Comparison of ENCODE assay signal across 18 cellular contexts in genomic region chr1:19258353-19258752, GRCh38. TPM values are rescaled to one million over a fixed set of nuclear protein-coding genes. Genes with fewer than 3 reads are reported as not detected.
A peak's percentile ranks its signal among the peaks of the same experiment; 100 is the strongest.
DNase-seq lines count a peak whose midpoint lies in the region; ATAC-seq, FAIRE-seq and TF ChIP-seq lines count a peak whose summit lies in the region.
"Had no signal": no experiment of that assay in that cellular context is flagged by ENCODE, and none has a peak within 500 bp of the region (broad histone marks: within the 10 kb centered on the region; RNA-seq: fewer than 3 reads in every experiment).

No MANE protein-coding gene starts in this region.

- peaks cover 76% of the 10 kb centered on the region for H3K36me3 Mint-ChIP-seq in activated T-cell treated with anti-CD3 and anti-CD28 coated beads, Interleukin-2, amount 50 U/mL, for 24 hours (ENCODE audit: low read depth)

- no peak overlapping the region for H3K4me3 ChIP-seq in K562
- H3K4me3 ChIP-seq: BLaER1 treated with 17β-estradiol and CSF1 and Interleukin-3, amounts not matched to agents 10 nM and 100 nM had no signal

- H3K27me3 Mint-ChIP-seq in activated T-cell treated with anti-CD3 and anti-CD28 coated beads, Interleukin-2, amount 50 U/mL, for 24 hours = no peaks in the 10 kb centered on the region

- no peak overlapping the region for H3K4me2 ChIP-seq in K562 (ENCODE audit: insufficient read depth, low read length)

- peaks cover 2% of the 10 kb centered on the region for H3K9me1 ChIP-seq in K562 (ENCODE audit: control insufficient read depth, insufficient read depth, low read length)

- intact Hi-C loops in K562 (cut with micrococcal nuclease) = no loop called here

- peaks cover 6 to 18% of the 10 kb centered on the region in 2 experiments; a peak in 4 of 5 replicates for H3K4me1 ChIP-seq in K562 (replicated peaks in 1 of 2; ENCODE audit: control insufficient read depth in 2 of 2, insufficient read depth in 2 of 2, low read length in 2 of 2)

- peaks cover 44% of the 10 kb centered on the region for H3K4me1 Mint-ChIP-seq in activated T-cell treated with anti-CD3 and anti-CD28 coated beads, Interleukin-2, amount 50 U/mL, for 24 hours (ENCODE audit: low read depth)

- H4K20me1 ChIP-seq in K562 (replicated peaks; ENCODE audit: control insufficient read depth, insufficient read depth, low read length) = peaks cover 10% of the 10 kb centered on the region

- ATAC-seq in K562 (no peak), GM21619 (IDR thresholded peaks at IDR 0.05; ENCODE audit: unreplicated experiment) (no peak)
- ATAC-seq: HCT116 had no signal

- CTCF ChIA-PET in K562 (lab: Yijun Ruan, JAX; ENCODE audit: low intra/inter-chr PET ratio) = no interaction called here

- H3K27ac Mint-ChIP-seq in activated T-cell treated with anti-CD3 and anti-CD28 coated beads, Interleukin-2, amount 50 U/mL, for 24 hours = peak overlapping the region; percentile 93

- no peaks in the 10 kb centered on the region for H3K9me3 Mint-ChIP-seq in activated T-cell treated with anti-CD3 and anti-CD28 coated beads, Interleukin-2, amount 50 U/mL, for 24 hours

- H2AFZ ChIP-seq in K562 (ENCODE audit: low read depth, low read length) = no peak overlapping the region

- H3K27ac ChIP-seq in K562 (ENCODE audit: extremely low read depth, low read depth, low read length) = no peak overlapping the region

- TF ChIP-seq RAD21 in K562 (CRISPR knock-in tag; conservative IDR thresholded peaks at IDR 0.05 in 1 of 2, IDR thresholded peaks at IDR 0.05 in 1 of 2) = no peak

- no peak for TF ChIP-seq CTCF in K562 (IDR thresholded peaks at IDR 0.05 in 2 of 3, conservative IDR thresholded peaks at IDR 0.05 in 1 of 3; ENCODE audit: insufficient read depth in 2 of 3, low read depth in 1 of 3, low read length in 3 of 3)

- no peaks in the 10 kb centered on the region for H3K9me3 ChIP-seq in K562 (replicated peaks; ENCODE audit: control insufficient read depth, insufficient read depth, low read depth, low read length)
- H3K9me3 ChIP-seq: BLaER1 treated with 17β-estradiol and CSF1 and Interleukin-3, amounts not matched to agents 10 nM and 100 nM had no signal

- TF ChIP-seq EP300 in K562 (IDR thresholded peaks at IDR 0.05; ENCODE audit: low read length) = no peak

- in situ Hi-C loops in K562 (cut with MboI) = no loop called here

- no TSS peak for BruUV-seq in K562 (replicated peaks; lab: Mats Ljungman, UMichigan)

- DNase-seq in activated T-cell treated with anti-CD3 and anti-CD28 coated beads, Interleukin-2, amount 50 U/mL, for 24 hours = no peak
- no peak for DNase-seq in activated T-cell treated with anti-CD3 and anti-CD28 coated beads, Interleukin-2, amount 50 U/mL, for 1 hour
- DNase-seq in NAMALWA (ENCODE audit: low spot score) (peak; percentile 1), K562 (ENCODE audit: extremely low read depth in 1 of 4, low spot score in 3 of 4) (peak in 1 of 4 experiments; percentile 14), NCI-H345 (lab: John Stamatoyannopoulos, UW) (no peak)
- DNase-seq: DMS79 treated with DMSO at 0.1 percent for 48 hours; KG1; NCI-H1436; NCI-H2029; NCI-H2171; NCI-H446 treated with DMSO at 0.1 percent for 48 hours; NK-92 treated with Interleukin-12 subunit alpha and Interleukin-12 subunit beta, amount 100 ng/mL, for 24 hours; OCI-M1 had no signal

- FAIRE-seq in K562 (lab: Jason Lieb, UNC) = no peak
- FAIRE-seq: A204.1 had no signal

- no peak overlapping the region for H3K4me3 Mint-ChIP-seq in activated T-cell treated with anti-CD3 and anti-CD28 coated beads, Interleukin-2, amount 50 U/mL, for 24 hours

- peaks cover 33% of the 10 kb centered on the region for H3K79me2 ChIP-seq in K562 (ENCODE audit: control insufficient read depth, insufficient read depth, low read length)

- H3K36me3 ChIP-seq in K562 (ENCODE audit: control insufficient read depth, insufficient read depth, low read length) = peaks cover 77% of the 10 kb centered on the region

- POLR2A ChIA-PET in K562 (lab: Yijun Ruan, JAX) = interaction anchor here (1.1 to 3.7 kb wide), 3 partner anchors 12 to 54 kb away, joined by 3 to 19 read pairs (median 4); no protein-coding TSS in a partner anchor

- TF ChIP-seq POLR2A in K562 (conservative IDR thresholded peaks at IDR 0.05) = no peak

- H3K27me3 ChIP-seq in K562 (ENCODE audit: control insufficient read depth in 2 of 2, insufficient read depth in 2 of 2, low read length in 2 of 2) = no peaks in the 10 kb centered on the region
- H3K27me3 ChIP-seq: BLaER1 treated with 17β-estradiol and CSF1 and Interleukin-3, amounts not matched to agents 10 nM and 100 nM had no signal

- WGBS in K562 (ENCODE audit: insufficient coverage, low coverage, missing lambda C conversion rate) = 88% methylated on average over 10 of the region's 10 CpGs

- peak overlapping the region in 1 of 2 experiments; percentile 54; a peak in 1 of 4 replicates for H3K9ac ChIP-seq in K562 (ENCODE audit: insufficient read depth in 1 of 2, low read depth in 2 of 2, low read length in 2 of 2)

RNA-seq across cellular contexts. Expression of gene MRTO4, which starts 6.7 kb away (rescaled TPM):
- 35.8 and 86.9 TPM in 2 replicates for total RNA-seq in K562 (2011; cell fraction: chromatin; rRNA removed; ENCODE audit: low replicate concordance)
- total RNA-seq in K562 (2011; cell fraction: nucleolus; rRNA removed) = 78.7 and 87.1 TPM in 2 replicates
- total RNA-seq in K562 (2011; cell fraction: nucleoplasm; rRNA removed) = 57.9 and 62.8 TPM in 2 replicates
- total RNA-seq in K562 (2014; rRNA removed) = 150 and 153 TPM in 2 replicates
- 136 and 145 TPM in 2 replicates for total RNA-seq in K562 (2014; rRNA removed; fragmentation: Illumina TruSeq; extraction: Trizol)
- 153 and 154 TPM in 2 replicates for total RNA-seq in K562 (2015; rRNA removed; fragmentation: Illumina TruSeq; extraction: Trizol)
- total RNA-seq in K562 (2021) = 138 and 146 TPM in 2 replicates
- polyA plus RNA-seq in K562 (2011; rRNA removed) = 93.7 and 105 TPM in 2 replicates
- polyA plus RNA-seq in K562 (2011; cell fraction: cytosol; rRNA removed) = 88.3 and 88.5 TPM in 2 replicates
- polyA plus RNA-seq in K562 (2011; cell fraction: nucleus; rRNA removed) = 35.1 and 36.8 TPM in 2 replicates
- polyA plus RNA-seq in K562 (2012) = 59.9 and 104 TPM in 2 replicates
- polyA plus RNA-seq in K562 (2014; fragmentation: Illumina TruSeq; extraction: Trizol) = 163 and 173 TPM in 2 replicates
- 100 to 1,000 TPM in 1 of 2 experiments, 10 to 100 TPM in 1; 62.0 to 146 TPM for polyA plus RNA-seq in K562 (2014; fragmentation: Nextera tagmentation; extraction: Ambion mirVana)
- polyA plus RNA-seq in K562 (2014; rRNA removed) = 152 and 153 TPM in 2 replicates
- polyA minus RNA-seq in K562 (2011; rRNA and poly(A)+ RNA removed) = 62.3 and 78.5 TPM in 2 replicates
- polyA minus RNA-seq in K562 (2011; cell fraction: cytosol; rRNA and poly(A)+ RNA removed) = 32.1 and 40.7 TPM in 2 replicates
- polyA minus RNA-seq in K562 (2011; cell fraction: nucleus; rRNA and poly(A)+ RNA removed) = 16.2 and 19.4 TPM in 2 replicates

RNA-seq across cellular contexts. Expression of gene EMC1, which starts 7.0 kb away (rescaled TPM):
- 276 and 409 TPM in 2 replicates for total RNA-seq in K562 (2011; cell fraction: chromatin; rRNA removed; ENCODE audit: low replicate concordance)
- 245 and 297 TPM in 2 replicates for total RNA-seq in K562 (2011; cell fraction: nucleolus; rRNA removed)
- 245 and 273 TPM in 2 replicates for total RNA-seq in K562 (2011; cell fraction: nucleoplasm; rRNA removed)
- total RNA-seq in K562 (2014; rRNA removed) (37.5 and 65.1 TPM in 2 replicates), K562 (2014; rRNA removed; fragmentation: Illumina TruSeq; extraction: Trizol) (32.8 and 35.4 TPM in 2 replicates), K562 (2015; rRNA removed; fragmentation: Illumina TruSeq; extraction: Trizol) (36.9 and 37.4 TPM in 2 replicates), K562 (2021) (71.0 and 88.2 TPM in 2 replicates)
- polyA plus RNA-seq in K562 (2011; rRNA removed) (17.8 and 40.9 TPM in 2 replicates), K562 (2014; fragmentation: Illumina TruSeq; extraction: Trizol) (69.9 and 85.0 TPM in 2 replicates), K562 (2014; fragmentation: Nextera tagmentation; extraction: Ambion mirVana) (10 to 100 TPM; 32.1 to 69.3 TPM), K562 (2014; rRNA removed) (24.2 and 33.5 TPM in 2 replicates)
- polyA plus RNA-seq in K562 (2011; cell fraction: cytosol; rRNA removed) = 34.1 and 42.0 TPM in 2 replicates
- 140 and 211 TPM in 2 replicates for polyA plus RNA-seq in K562 (2011; cell fraction: nucleus; rRNA removed)
- polyA plus RNA-seq in K562 (2012) = 40.3 and 58.0 TPM in 2 replicates
- polyA minus RNA-seq in K562 (2011; rRNA and poly(A)+ RNA removed) = 38.2 and 49.9 TPM in 2 replicates
- polyA minus RNA-seq in K562 (2011; cell fraction: cytosol; rRNA and poly(A)+ RNA removed) = 23.6 and 30.1 TPM in 2 replicates
- polyA minus RNA-seq in K562 (2011; cell fraction: nucleus; rRNA and poly(A)+ RNA removed) = 62.5 and 79.1 TPM in 2 replicates

RNA-seq across cellular contexts. Expression of gene AKR7A3, which starts 30.2 kb away (rescaled TPM):
- total RNA-seq in K562 (2011; cell fraction: chromatin; rRNA removed; ENCODE audit: low replicate concordance) = 2.4 and 4.7 TPM in 2 replicates
- total RNA-seq in K562 (2011; cell fraction: nucleolus; rRNA removed) = 3.7 and 4.5 TPM in 2 replicates
- 2.1 and 3.2 TPM in 2 replicates for total RNA-seq in K562 (2011; cell fraction: nucleoplasm; rRNA removed)
- total RNA-seq in K562 (2014; rRNA removed) (0.54 and 0.78 TPM in 2 replicates), K562 (2014; rRNA removed; fragmentation: Illumina TruSeq; extraction: Trizol) (0.22 TPM in 2 replicates), K562 (2015; rRNA removed; fragmentation: Illumina TruSeq; extraction: Trizol) (0.45 and 0.58 TPM in 2 replicates), K562 (2021) (0.91 and 1.2 TPM in 2 replicates)
- polyA plus RNA-seq in K562 (2011; rRNA removed) (0.33 and 0.49 TPM in 2 replicates), K562 (2014; fragmentation: Illumina TruSeq; extraction: Trizol) (0.13 and 0.25 TPM in 2 replicates), K562 (2014; fragmentation: Nextera tagmentation; extraction: Ambion mirVana) (under 1 TPM in 1 of 2 experiments, not detected in 1; 0.04 TPM), K562 (2014; rRNA removed) (0.74 and 1.5 TPM in 2 replicates)
- polyA plus RNA-seq in K562 (2011; cell fraction: cytosol; rRNA removed) = 0.38 and 0.63 TPM in 2 replicates
- polyA plus RNA-seq in K562 (2011; cell fraction: nucleus; rRNA removed) = 2.2 and 4.9 TPM in 2 replicates
- polyA plus RNA-seq in K562 (2012) = 0.27 and 0.79 TPM in 2 replicates
- 0.14 and 0.15 TPM in 2 replicates for polyA minus RNA-seq in K562 (2011; rRNA and poly(A)+ RNA removed)
- 0.67 TPM in 1 of 2 replicates, not detected in the other for polyA minus RNA-seq in K562 (2011; cell fraction: cytosol; rRNA and poly(A)+ RNA removed)
- polyA minus RNA-seq in K562 (2011; cell fraction: nucleus; rRNA and poly(A)+ RNA removed) = 1.00 and 1.1 TPM in 2 replicates
- total RNA-seq: G401 had no signal

RNA-seq across cellular contexts. Expression of gene UBR4, which starts 48.3 kb away (rescaled TPM):
- total RNA-seq in K562 (2011; cell fraction: chromatin; rRNA removed; ENCODE audit: low replicate concordance) = 1,237 and 1,275 TPM in 2 replicates
- total RNA-seq in K562 (2011; cell fraction: nucleolus; rRNA removed) = 563 and 657 TPM in 2 replicates
- total RNA-seq in K562 (2011; cell fraction: nucleoplasm; rRNA removed) = 675 TPM in 2 replicates
- total RNA-seq in K562 (2014; rRNA removed) (140 and 153 TPM in 2 replicates), K562 (2014; rRNA removed; fragmentation: Illumina TruSeq; extraction: Trizol) (88.5 and 99.0 TPM in 2 replicates), K562 (2015; rRNA removed; fragmentation: Illumina TruSeq; extraction: Trizol) (91.3 and 98.2 TPM in 2 replicates), K562 (2021) (218 and 237 TPM in 2 replicates)
- polyA plus RNA-seq in K562 (2011; rRNA removed) (55.4 and 85.4 TPM in 2 replicates), K562 (2014; fragmentation: Illumina TruSeq; extraction: Trizol) (274 and 277 TPM in 2 replicates), K562 (2014; fragmentation: Nextera tagmentation; extraction: Ambion mirVana) (100 to 1,000 TPM; 110 to 123 TPM), K562 (2014; rRNA removed) (174 and 182 TPM in 2 replicates)
- 96.0 and 109 TPM in 2 replicates for polyA plus RNA-seq in K562 (2011; cell fraction: cytosol; rRNA removed)
- polyA plus RNA-seq in K562 (2011; cell fraction: nucleus; rRNA removed) = 581 and 738 TPM in 2 replicates
- 175 and 269 TPM in 2 replicates for polyA plus RNA-seq in K562 (2012)
- 161 and 196 TPM in 2 replicates for polyA minus RNA-seq in K562 (2011; rRNA and poly(A)+ RNA removed)
- polyA minus RNA-seq in K562 (2011; cell fraction: cytosol; rRNA and poly(A)+ RNA removed) = 224 and 238 TPM in 2 replicates
- polyA minus RNA-seq in K562 (2011; cell fraction: nucleus; rRNA and poly(A)+ RNA removed) = 307 and 505 TPM in 2 replicates

RNA-seq across cellular contexts. Expression of gene AKR7A2, which starts 53.6 kb away (rescaled TPM):
- 18.7 and 45.9 TPM in 2 replicates for total RNA-seq in K562 (2011; cell fraction: chromatin; rRNA removed; ENCODE audit: low replicate concordance)
- 36.8 and 39.0 TPM in 2 replicates for total RNA-seq in K562 (2011; cell fraction: nucleolus; rRNA removed)
- total RNA-seq in K562 (2011; cell fraction: nucleoplasm; rRNA removed) = 28.7 and 34.9 TPM in 2 replicates
- total RNA-seq in K562 (2014; rRNA removed) = 78.4 and 108 TPM in 2 replicates
- 26.1 and 32.3 TPM in 2 replicates for total RNA-seq in K562 (2014; rRNA removed; fragmentation: Illumina TruSeq; extraction: Trizol)
- total RNA-seq in K562 (2015; rRNA removed; fragmentation: Illumina TruSeq; extraction: Trizol) = 65.2 and 66.0 TPM in 2 replicates
- total RNA-seq in K562 (2021) = 71.7 and 74.4 TPM in 2 replicates
- polyA plus RNA-seq in K562 (2011; rRNA removed) = 49.4 and 57.1 TPM in 2 replicates
- polyA plus RNA-seq in K562 (2011; cell fraction: cytosol; rRNA removed) = 83.1 and 114 TPM in 2 replicates
- polyA plus RNA-seq in K562 (2011; cell fraction: nucleus; rRNA removed) = 34.0 and 41.0 TPM in 2 replicates
- 57.6 and 109 TPM in 2 replicates for polyA plus RNA-seq in K562 (2012)
- 41.1 and 50.6 TPM in 2 replicates for polyA plus RNA-seq in K562 (2014; fragmentation: Illumina TruSeq; extraction: Trizol)
- polyA plus RNA-seq in K562 (2014; fragmentation: Nextera tagmentation; extraction: Ambion mirVana) = 1 to 10 TPM; 2.0 to 4.0 TPM
- 74.7 and 83.6 TPM in 2 replicates for polyA plus RNA-seq in K562 (2014; rRNA removed)
- 16.8 and 22.0 TPM in 2 replicates for polyA minus RNA-seq in K562 (2011; rRNA and poly(A)+ RNA removed)
- 22.1 and 40.4 TPM in 2 replicates for polyA minus RNA-seq in K562 (2011; cell fraction: cytosol; rRNA and poly(A)+ RNA removed)
- 19.1 and 22.7 TPM in 2 replicates for polyA minus RNA-seq in K562 (2011; cell fraction: nucleus; rRNA and poly(A)+ RNA removed)
